Comparison of ENCODE assay signal across 7 cellular contexts in genomic region chr10:45847400-45847799, GRCh38. TPM values are rescaled to one million over a fixed set of nuclear protein-coding genes. Genes with fewer than 3 reads are reported as not detected.
DNase-seq lines count a peak whose midpoint lies in the region; ATAC-seq and TF ChIP-seq lines count a peak whose summit lies in the region.
"Not testable (repeated sequence)": the region's sequence is repeated elsewhere in the genome, so short reads cannot be mapped to it uniquely, and the experiment has no call there.

AGAP4 (minus strand) TSS chr10:45847500; CDS start chr10:45847347, 153 bp downstream.

- POLR2A ChIA-PET in activated B cell treated with CpG ODN at 0.5 μM for 24 hours (lab: Charles Lee) = not testable (repeated sequence)

- not testable (repeated sequence) for H3K4me2 ChIP-seq in Karpas-422 (ENCODE audit: low read depth, low read length, poor library complexity, severe bottlenecking)

- in situ Hi-C loops in endometrial microvascular endothelial cells (cut with HindIII; ENCODE audit: inconsistent ontology term, low pct_unique_long_range_greater_than_20kb, low sequenced_read_pairs) = not testable (repeated sequence)

- intact Hi-C loops in activated B cell treated with CpG ODN at 0.5 μM for 24 hours (cut with micrococcal nuclease); activated T-helper 2 cell treated with anti-CD3 and anti-CD28 coated beads, Interferon-gamma antibody, Interleukin-2, Interleukin-4, amounts not matched to agents 10 μg/mL and 5 μg/mL and 100 μg/mL, durations not matched to agents 14 hours and 24 hours and 36 hours (cut with micrococcal nuclease); ovary (cut with DNase I); thyroid gland (cut with DNase I): not testable (repeated sequence)

- not testable (repeated sequence) for ATAC-seq in activated B cell treated with CpG ODN at 0.5 μM for 24 hours (ENCODE audit: low read depth); lung (ENCODE audit: insufficient read depth, low FRiP score)

- DNase-seq in Karpas-422; activated B cell treated with CpG ODN at 0.5 μM for 24 hours; activated T-helper 2 cell treated with anti-CD3 and anti-CD28 coated beads, Interferon-gamma antibody, Interleukin-2, Interleukin-4, amounts not matched to agents 10 μg/mL and 5 μg/mL and 100 μg/mL, durations not matched to agents 14 hours and 24 hours and 36 hours (ENCODE audit: low spot score); lung (ENCODE audit: low spot score); ovary; thyroid gland: not testable (repeated sequence)

- TF ChIP-seq EP300 in ovary (IDR thresholded peaks at IDR 0.05) = not testable (repeated sequence)

- 98% methylated on average over 9 of the region's 15 CpGs; no CpG with 5 or more reads in 1 of the 2 donors for WGBS in lung, 2 donors
- 95 to 100% methylated on average over 3 to 9 of the region's 15 CpGs; no CpG with 5 or more reads in 1 of the 3 donors for WGBS in ovary, 3 donors
- no CpG with 5 or more reads among the region's 15 CpGs for WGBS in thyroid gland, 2 donors

- not testable (repeated sequence) for H3K79me2 ChIP-seq in Karpas-422 (ENCODE audit: low read length)

- H3K9me3 Mint-ChIP-seq in activated B cell treated with CpG ODN at 0.5 μM for 24 hours; activated T-helper 2 cell treated with anti-CD3 and anti-CD28 coated beads, Interferon-gamma antibody, Interleukin-2, Interleukin-4, amounts not matched to agents 10 μg/mL and 5 μg/mL and 100 μg/mL, durations not matched to agents 14 hours and 24 hours and 36 hours: not testable (repeated sequence)

- H2AFZ ChIP-seq in Karpas-422 (ENCODE audit: low read length) = not testable (repeated sequence)

- H3K4me1 ChIP-seq in Karpas-422 (ENCODE audit: low read length); lung (ENCODE audit: control insufficient read depth in 2 of 2, insufficient read depth in 2 of 2, low read length in 2 of 2); ovary (ENCODE audit: insufficient read depth); thyroid gland: not testable (repeated sequence)

- not testable (repeated sequence) for H3K27me3 ChIP-seq in Karpas-422 (ENCODE audit: low read length); lung (ENCODE audit: control insufficient read depth, insufficient read depth); ovary; thyroid gland

- not testable (repeated sequence) for H3K4me3 Mint-ChIP-seq in activated B cell treated with CpG ODN at 0.5 μM for 24 hours; activated T-helper 2 cell treated with anti-CD3 and anti-CD28 coated beads, Interferon-gamma antibody, Interleukin-2, Interleukin-4, amounts not matched to agents 10 μg/mL and 5 μg/mL and 100 μg/mL, durations not matched to agents 14 hours and 24 hours and 36 hours (ENCODE audit: low read depth)

- H3K36me3 ChIP-seq in Karpas-422 (ENCODE audit: insufficient read depth, low read length); lung (ENCODE audit: control insufficient read depth in 2 of 2, insufficient read depth in 2 of 2, low read length in 2 of 2); ovary; thyroid gland: not testable (repeated sequence)

- CTCF ChIA-PET in activated B cell treated with CpG ODN at 0.5 μM for 24 hours (lab: Charles Lee) = not testable (repeated sequence)

- not testable (repeated sequence) for H4K20me1 ChIP-seq in Karpas-422 (ENCODE audit: insufficient read depth, low read depth, low read length)

- TF ChIP-seq CTCF in activated B cell treated with CpG ODN at 0.5 μM for 24 hours (IDR thresholded peaks at IDR 0.05); lung (IDR thresholded peaks at IDR 0.05; ENCODE audit: control extremely low read depth, extremely low read depth); ovary (IDR thresholded peaks at IDR 0.05); thyroid gland (IDR thresholded peaks at IDR 0.05): not testable (repeated sequence)

- H3K27ac ChIP-seq in Karpas-422 (ENCODE audit: low read length); lung (ENCODE audit: low read depth in 1 of 2, low read length in 1 of 2); ovary; thyroid gland: not testable (repeated sequence)

- H3K9me2 ChIP-seq in Karpas-422 (replicated peaks; ENCODE audit: insufficient read depth, low read length) = not testable (repeated sequence)

- H3K36me3 Mint-ChIP-seq in activated B cell treated with CpG ODN at 0.5 μM for 24 hours (ENCODE audit: low read depth); activated T-helper 2 cell treated with anti-CD3 and anti-CD28 coated beads, Interferon-gamma antibody, Interleukin-2, Interleukin-4, amounts not matched to agents 10 μg/mL and 5 μg/mL and 100 μg/mL, durations not matched to agents 14 hours and 24 hours and 36 hours (ENCODE audit: low read depth): not testable (repeated sequence)

- not testable (repeated sequence) for TF ChIP-seq POLR2A in ovary (IDR thresholded peaks at IDR 0.05); thyroid gland (IDR thresholded peaks at IDR 0.05)

- H3K9me3 ChIP-seq in Karpas-422 (ENCODE audit: low read length); lung (ENCODE audit: control insufficient read depth in 2 of 2, insufficient read depth in 1 of 2, low read length in 1 of 2); ovary; thyroid gland: not testable (repeated sequence)

- not testable (repeated sequence) for H3K27ac Mint-ChIP-seq in activated B cell treated with CpG ODN at 0.5 μM for 24 hours; activated T-helper 2 cell treated with anti-CD3 and anti-CD28 coated beads, Interferon-gamma antibody, Interleukin-2, Interleukin-4, amounts not matched to agents 10 μg/mL and 5 μg/mL and 100 μg/mL, durations not matched to agents 14 hours and 24 hours and 36 hours

- H3K4me3 ChIP-seq in Karpas-422 (ENCODE audit: low read length); lung; ovary; thyroid gland (replicated peaks in 1 of 3): not testable (repeated sequence)

- H3K27me3 Mint-ChIP-seq in activated B cell treated with CpG ODN at 0.5 μM for 24 hours; activated T-helper 2 cell treated with anti-CD3 and anti-CD28 coated beads, Interferon-gamma antibody, Interleukin-2, Interleukin-4, amounts not matched to agents 10 μg/mL and 5 μg/mL and 100 μg/mL, durations not matched to agents 14 hours and 24 hours and 36 hours (ENCODE audit: low read depth): not testable (repeated sequence)

- not testable (repeated sequence) for H3K4me1 Mint-ChIP-seq in activated B cell treated with CpG ODN at 0.5 μM for 24 hours; activated T-helper 2 cell treated with anti-CD3 and anti-CD28 coated beads, Interferon-gamma antibody, Interleukin-2, Interleukin-4, amounts not matched to agents 10 μg/mL and 5 μg/mL and 100 μg/mL, durations not matched to agents 14 hours and 24 hours and 36 hours (ENCODE audit: low read depth)

- H3K9ac ChIP-seq in Karpas-422 (ENCODE audit: low read length) = not testable (repeated sequence)

RNA-seq across cellular contexts. Expression of gene AGAP4, which starts in this region (rescaled TPM):
- 12.2 and 14.8 TPM in 2 replicates for total RNA-seq in Karpas-422 (2014; rRNA removed; shearing (Covaris generic); ENCODE audit: low replicate concordance)
- 19.6 and 31.4 TPM in 2 replicates for total RNA-seq in activated B cell treated with CpG ODN at 0.5 μM for 24 hours
- 32.9 and 33.2 TPM in 2 replicates for total RNA-seq in activated T-helper 2 cell treated with anti-CD3 and anti-CD28 coated beads, Interferon-gamma antibody, Interleukin-2, Interleukin-4, amounts not matched to agents 10 μg/mL and 5 μg/mL and 100 μg/mL, durations not matched to agents 14 hours and 24 hours and 36 hours
- total RNA-seq in endometrial microvascular endothelial cells (ENCODE audit: inconsistent ontology term) = 14.4 TPM
- total RNA-seq in lung = 10 to 100 TPM; 15.2 to 16.6 TPM
- polyA plus RNA-seq in lung = 10 to 100 TPM in 1 of 2 donors, 1 to 10 TPM in 1; 7.1 to 12.7 TPM
- 10 to 100 TPM in 6 of 7 donors, 1 to 10 TPM in 1; 9.4 to 23.4 (median 17.4) TPM for total RNA-seq in ovary
- 10 to 100 TPM; 10.1 to 12.9 TPM for polyA plus RNA-seq in ovary
- total RNA-seq in thyroid gland = 10 to 100 TPM; 10.6 to 28.5 (median 17.8) TPM
